Comparison of ENCODE assay signal across 20 cellular contexts in genomic region chr1:233245191-233245765, GRCh38. TPM values are rescaled to one million over a fixed set of nuclear protein-coding genes. Genes with fewer than 3 reads are reported as not detected.
DNase-seq lines count a peak whose midpoint lies in the region; FAIRE-seq and TF ChIP-seq lines count a peak whose summit lies in the region.
"Had no signal": no experiment of that assay in that cellular context is flagged by ENCODE, and none has a peak within 500 bp of the region (broad histone marks: within the 10 kb centered on the region; RNA-seq: fewer than 3 reads in every experiment).

No MANE protein-coding gene starts in this region.

- no peak overlapping the region for H3K4me3 Mint-ChIP-seq in astrocyte (ENCODE audit: unreplicated experiment)
- H3K4me3 Mint-ChIP-seq: mesothelial cell of epicardium, T-helper 17 cell had no signal

- H3K36me3 ChIP-seq in astrocyte (ENCODE audit: insufficient read depth, low read length) = peaks cover 21% of the 10 kb centered on the region

- H3K27me3 ChIP-seq in astrocyte (ENCODE audit: insufficient read depth, low read length) = no peaks in the 10 kb centered on the region
- H3K27me3 ChIP-seq: testis had no signal

- no peaks in the 10 kb centered on the region for H4K20me1 ChIP-seq in astrocyte (ENCODE audit: insufficient read depth, low read length)

- H3K27ac Mint-ChIP-seq in astrocyte (ENCODE audit: unreplicated experiment) = no peak overlapping the region
- H3K27ac Mint-ChIP-seq: mesothelial cell of epicardium, T-helper 17 cell had no signal

- H2AFZ ChIP-seq in astrocyte (ENCODE audit: low read depth, low read length) = no peak overlapping the region

- peaks cover 34% of the 10 kb centered on the region for H3K36me3 Mint-ChIP-seq in astrocyte (ENCODE audit: low read depth, unreplicated experiment)

- peak; percentile 4 for DNase-seq in stimulated activated CD4-positive, alpha-beta T cell treated with anti-CD3 and anti-CD28 coated beads, Interleukin-15, amount 100 ng/mL, for 24 hours
- no peak for DNase-seq in stimulated activated CD4-positive, alpha-beta T cell treated with anti-CD3 and anti-CD28 coated beads, Interleukin-2, amount 100 ng/mL, for 48 hours
- peak; percentile 12 for DNase-seq in MV-4-11 (lab: John Stamatoyannopoulos, UW)
- peak; percentile 65 for DNase-seq in astrocyte (ENCODE audit: low read depth)
- DNase-seq in C1 segment of cervical spinal cord (lab: John Stamatoyannopoulos, UW) = no peak
- DNase-seq in mesenteric fat pad (ENCODE audit: low spot score) = no peak
- no peak for DNase-seq in NCI-H226
- DNase-seq in iPS-NIHi11 (ENCODE audit: low spot score) = no peak
- DNase-seq: DMS 273 treated with DMSO at 0.1 percent for 48 hours, GF-D8, glutamatergic neuron, NCI-H146, posterior cingulate gyrus, SIG-M5, T-helper 17 cell, testis, WERI-Rb-1 had no signal

- no peak overlapping the region for H3K4me3 ChIP-seq in astrocyte (ENCODE audit: insufficient read depth, low read depth, low read length)
- H3K4me3 ChIP-seq: testis had no signal

- no peaks in the 10 kb centered on the region for H3K79me2 ChIP-seq in astrocyte (ENCODE audit: insufficient read depth, low read length)

- H3K4me1 ChIP-seq in astrocyte (ENCODE audit: insufficient read depth, low read length) = no peaks in the 10 kb centered on the region
- H3K4me1 ChIP-seq: testis had no signal

- H3K9me3 ChIP-seq in astrocyte (ENCODE audit: insufficient read depth, low read depth, low read length) = peaks cover 2% of the 10 kb centered on the region
- H3K9me3 ChIP-seq: testis had no signal

- H3K4me2 ChIP-seq in astrocyte (ENCODE audit: low read length) = no peak overlapping the region

- H3K27me3 Mint-ChIP-seq in astrocyte (ENCODE audit: low read depth, unreplicated experiment) = no peaks in the 10 kb centered on the region
- H3K27me3 Mint-ChIP-seq: T-helper 17 cell had no signal

- H3K4me1 Mint-ChIP-seq in astrocyte (ENCODE audit: low read depth, unreplicated experiment) = peaks cover 8% of the 10 kb centered on the region

- no peak for TF ChIP-seq CTCF in astrocyte (IDR thresholded peaks at IDR 0.05; ENCODE audit: insufficient read depth, low read depth, low read length)

- no peak for FAIRE-seq in astrocyte (lab: Jason Lieb, UNC)
- FAIRE-seq: colon, H1 had no signal

- H3K27ac ChIP-seq in astrocyte (ENCODE audit: low read depth, low read length) = no peak overlapping the region
- H3K27ac ChIP-seq: testis, WERI-Rb-1 had no signal

- no peak overlapping the region for H3K9ac ChIP-seq in astrocyte (ENCODE audit: low read length)

- no peaks in the 10 kb centered on the region for H3K9me3 Mint-ChIP-seq in astrocyte (ENCODE audit: unreplicated experiment)
- H3K9me3 Mint-ChIP-seq: mesothelial cell of epicardium had no signal

RNA-seq across cellular contexts. Expression of gene PCNX2, which starts 50.2 kb away (rescaled TPM):
- 24.5 and 25.5 TPM in 2 replicates for total RNA-seq in astrocyte
- 6.1 TPM for total RNA-seq in mesenteric fat pad

Comparison
In these comparisons a context has a peak if more than half of its experiments do, and no peak if none do; other contexts are left out.
1. DNase-seq: peak in stimulated activated CD4-positive, alpha-beta T cell treated with anti-CD3 and anti-CD28 coated beads, Interleukin-15, amount 100 ng/mL, for 24 hours (single experiment), MV-4-11 (single experiment) and astrocyte (single experiment); none in stimulated activated CD4-positive, alpha-beta T cell treated with anti-CD3 and anti-CD28 coated beads, Interleukin-2, amount 100 ng/mL, for 48 hours (0 of 2), C1 segment of cervical spinal cord (0 of 14), mesenteric fat pad (single experiment), NCI-H226 (single experiment) and iPS-NIHi11 (single experiment).